29 cellular contexts compared by ENCODE assay signal in genomic region chr9:123099548-123099947, GRCh38.
"Had no signal": no experiment of that assay in that cellular context is flagged by ENCODE, and none has a peak within 500 bp of the region (broad histone marks: within the 10 kb centered on the region; RNA-seq: fewer than 3 reads in every experiment).

No MANE protein-coding gene starts in this region.

- H3K4me1 Mint-ChIP-seq: activated T-helper 17 cell treated with anti-CD3 and anti-CD28 coated beads, Interleukin-2, amount 50 U/mL, for 72 hours; central memory CD8-positive, alpha-beta T cell had no signal

- H3K27ac Mint-ChIP-seq: activated T-helper 17 cell treated with anti-CD3 and anti-CD28 coated beads, Interleukin-2, amount 50 U/mL, for 72 hours; effector memory CD8-positive, alpha-beta T cell; nephron progenitor cell; T-cell; T-helper 2 cell treated with Interferon-gamma antibody and Interleukin-4, amounts not matched to agents 5 μg/mL and 100 μg/mL, for 36 hours had no signal

- ATAC-seq: activated T-cell treated with anti-CD3 and anti-CD28 coated beads, Interleukin-2, amount 50 U/mL, for 4 hours; activated T-helper 17 cell treated with anti-CD3 and anti-CD28 coated beads, Interleukin-2, amount 50 U/mL, for 72 hours; effector memory CD8-positive, alpha-beta T cell; heart left ventricle; left lung; stimulated activated memory B cell treated with anti-CD40 and anti-IgM and Interleukin-4, amounts not matched to agents 10 μg/mL and 1 μg/mL and 100 μg/mL, for 72 hours; T-cell; upper lobe of right lung had no signal

- H3K9me3 Mint-ChIP-seq: activated T-cell treated with anti-CD3 and anti-CD28 coated beads, Interleukin-2, amount 50 U/mL, for 4 hours; activated T-helper 17 cell treated with anti-CD3 and anti-CD28 coated beads, Interleukin-2, amount 50 U/mL, for 72 hours; central memory CD8-positive, alpha-beta T cell; effector memory CD8-positive, alpha-beta T cell; naive B cell; nephron progenitor cell; stimulated activated memory B cell treated with anti-CD40 and anti-IgM and Interleukin-4, amounts not matched to agents 10 μg/mL and 1 μg/mL and 100 μg/mL, for 72 hours; T-cell; T-helper 2 cell treated with Interferon-gamma antibody and Interleukin-4, amounts not matched to agents 5 μg/mL and 100 μg/mL, for 36 hours had no signal

- H3K27me3 Mint-ChIP-seq: activated T-helper 17 cell treated with anti-CD3 and anti-CD28 coated beads, Interleukin-2, amount 50 U/mL, for 72 hours; central memory CD8-positive, alpha-beta T cell; effector memory CD8-positive, alpha-beta T cell; naive B cell; stimulated activated memory B cell treated with anti-CD40 and anti-IgM and Interleukin-4, amounts not matched to agents 10 μg/mL and 1 μg/mL and 100 μg/mL, for 72 hours; T-cell had no signal

- DNase-seq: activated CD4-positive, alpha-beta T cell treated with anti-CD3 and anti-CD28 coated beads for 4 hours; activated CD4-positive, alpha-beta T cell treated with anti-CD3 and anti-CD28 coated beads, Interleukin-2, amount 50 U/mL, for 4 hours; activated CD8-positive, alpha-beta memory T cell treated with anti-CD3 and anti-CD28 coated beads, Interleukin-2, amount 50 U/mL, for 4 hours; activated gamma-delta T cell treated with Interleukin-2 at 50 U/mL for 16 hours; activated naive CD4-positive, alpha-beta T cell treated with anti-CD3 and anti-CD28 coated beads, Interleukin-2, amount 50 U/mL, for 16 hours; activated T-cell treated with anti-CD3 and anti-CD28 coated beads, Interleukin-2, amount 50 U/mL, for 4 hours; colonic mucosa; effector memory CD8-positive, alpha-beta T cell; foreskin fibroblast; heart left ventricle; left lung; naive B cell; nephron progenitor cell; ovary; retina; stimulated activated CD4-positive, alpha-beta T cell treated with anti-CD3 and anti-CD28 coated beads, Interleukin-1b, Interleukin-23, amount 100 ng/mL, for 48 hours; stimulated activated CD4-positive, alpha-beta T cell treated with anti-CD3 and anti-CD28 coated beads, Interleukin-4, amount 100 ng/mL, for 4 hours; stimulated activated CD8-positive, alpha-beta memory T cell treated with anti-CD3 and anti-CD28 coated beads, Interleukin-4, amount 100 ng/mL, for 48 hours; stomach; T-cell; thyroid gland; upper lobe of right lung had no signal

- H3K4me1 ChIP-seq: colonic mucosa, left lung, upper lobe of right lung had no signal

- H3K36me3 ChIP-seq: ovary, prostate gland had no signal

- H3K27me3 ChIP-seq: colonic mucosa, heart left ventricle, left lung, ovary, stomach, thyroid gland, upper lobe of right lung had no signal

- H3K9me3 ChIP-seq: colonic mucosa, heart left ventricle, left lung, ovary, prostate gland, stomach, thyroid gland, upper lobe of right lung had no signal

- H3K4me2 ChIP-seq: smooth muscle cell had no signal

- H3K27ac ChIP-seq: colonic mucosa, heart left ventricle, left lung, ovary, prostate gland, stomach, thyroid gland, upper lobe of right lung had no signal

- H3K4me3 Mint-ChIP-seq: activated T-cell treated with anti-CD3 and anti-CD28 coated beads, Interleukin-2, amount 50 U/mL, for 4 hours; activated T-helper 17 cell treated with anti-CD3 and anti-CD28 coated beads, Interleukin-2, amount 50 U/mL, for 72 hours; central memory CD8-positive, alpha-beta T cell; effector memory CD8-positive, alpha-beta T cell; nephron progenitor cell; stimulated activated memory B cell treated with anti-CD40 and anti-IgM and Interleukin-4, amounts not matched to agents 10 μg/mL and 1 μg/mL and 100 μg/mL, for 72 hours; T-cell; T-helper 2 cell treated with Interferon-gamma antibody and Interleukin-4, amounts not matched to agents 5 μg/mL and 100 μg/mL, for 36 hours had no signal

- H3K4me3 ChIP-seq: colonic mucosa, heart left ventricle, left lung, lung, ovary, prostate gland, smooth muscle cell, stomach, thyroid gland, upper lobe of right lung had no signal
